ENCODE assay signal across 1 cellular context in the genomic region with DNA sequence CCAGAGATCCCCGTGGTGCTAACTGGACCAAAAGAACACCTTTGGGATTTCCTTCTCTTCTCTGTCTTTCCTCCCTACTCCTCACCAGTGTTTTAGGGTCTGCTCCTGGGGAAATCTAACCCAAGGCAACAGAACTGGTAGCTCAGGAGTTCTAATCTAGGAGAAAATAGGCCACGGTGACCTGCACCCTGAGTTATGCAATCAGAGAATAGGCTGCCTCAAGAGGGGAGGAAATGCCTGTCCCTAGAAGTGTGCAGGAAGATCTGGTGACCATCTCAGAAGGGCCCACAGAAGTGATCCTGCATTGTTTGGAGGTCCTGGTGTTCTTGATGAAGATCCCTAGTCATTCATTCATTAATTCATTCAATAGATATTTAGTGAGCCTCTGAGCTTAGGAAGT.
A peak's percentile ranks its signal among the peaks of the same experiment; 100 is the strongest.
TF ChIP-seq lines count a peak whose summit lies in the region.

No MANE protein-coding gene starts in this region.

TF ChIP-seq in HepG2, 621 proteins besides CTCF, POLR2A, EP300 and RAD21:
- TF ChIP-seq SRSF1 (optimal IDR thresholded peaks at IDR 0.05; ENCODE audit: low read depth, low read length), result no peak
- TF ChIP-seq RFX1 (IDR thresholded peaks at IDR 0.05), result no peak
- TF ChIP-seq, protein P1, sequence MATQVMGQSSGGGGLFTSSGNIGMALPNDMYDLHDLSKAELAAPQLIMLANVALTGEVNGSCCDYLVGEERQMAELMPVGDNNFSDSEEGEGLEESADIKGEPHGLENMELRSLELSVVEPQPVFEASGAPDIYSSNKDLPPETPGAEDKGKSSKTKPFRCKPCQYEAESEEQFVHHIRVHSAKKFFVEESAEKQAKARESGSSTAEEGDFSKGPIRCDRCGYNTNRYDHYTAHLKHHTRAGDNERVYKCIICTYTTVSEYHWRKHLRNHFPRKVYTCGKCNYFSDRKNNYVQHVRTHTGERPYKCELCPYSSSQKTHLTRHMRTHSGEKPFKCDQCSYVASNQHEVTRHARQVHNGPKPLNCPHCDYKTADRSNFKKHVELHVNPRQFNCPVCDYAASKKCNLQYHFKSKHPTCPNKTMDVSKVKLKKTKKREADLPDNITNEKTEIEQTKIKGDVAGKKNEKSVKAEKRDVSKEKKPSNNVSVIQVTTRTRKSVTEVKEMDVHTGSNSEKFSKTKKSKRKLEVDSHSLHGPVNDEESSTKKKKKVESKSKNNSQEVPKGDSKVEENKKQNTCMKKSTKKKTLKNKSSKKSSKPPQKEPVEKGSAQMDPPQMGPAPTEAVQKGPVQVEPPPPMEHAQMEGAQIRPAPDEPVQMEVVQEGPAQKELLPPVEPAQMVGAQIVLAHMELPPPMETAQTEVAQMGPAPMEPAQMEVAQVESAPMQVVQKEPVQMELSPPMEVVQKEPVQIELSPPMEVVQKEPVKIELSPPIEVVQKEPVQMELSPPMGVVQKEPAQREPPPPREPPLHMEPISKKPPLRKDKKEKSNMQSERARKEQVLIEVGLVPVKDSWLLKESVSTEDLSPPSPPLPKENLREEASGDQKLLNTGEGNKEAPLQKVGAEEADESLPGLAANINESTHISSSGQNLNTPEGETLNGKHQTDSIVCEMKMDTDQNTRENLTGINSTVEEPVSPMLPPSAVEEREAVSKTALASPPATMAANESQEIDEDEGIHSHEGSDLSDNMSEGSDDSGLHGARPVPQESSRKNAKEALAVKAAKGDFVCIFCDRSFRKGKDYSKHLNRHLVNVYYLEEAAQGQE (IDR thresholded peaks at IDR 0.05; ENCODE audit: borderline replicate concordance in 1 of 2, low read depth in 1 of 2, low read length in 2 of 2), result no peak
- TF ChIP-seq CEBPB (IDR thresholded peaks at IDR 0.05; ENCODE audit: borderline replicate concordance, low read depth, low read length), result peak; percentile 54
